18 cellular contexts compared by ENCODE assay signal in the genomic region with DNA sequence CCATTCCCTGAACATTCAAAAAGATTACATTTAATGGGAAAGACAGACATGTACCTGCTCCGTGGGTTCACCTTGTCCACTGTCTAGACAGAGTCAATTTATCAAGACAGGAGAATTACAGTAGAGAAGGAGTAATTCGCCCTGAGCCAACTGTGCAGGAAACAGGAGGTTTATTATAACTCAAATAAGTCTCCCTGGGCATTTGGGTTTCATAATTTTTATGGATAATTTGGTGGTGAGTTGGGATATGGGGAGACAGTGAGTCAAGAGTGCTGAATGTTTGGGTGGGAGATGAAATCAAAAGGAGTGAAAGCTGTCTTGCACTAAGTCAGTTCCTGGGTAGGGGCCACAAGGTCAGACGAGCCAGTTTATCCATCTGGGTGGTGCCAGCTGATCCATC.
DNase-seq lines count a peak whose midpoint lies in the region; ATAC-seq, FAIRE-seq and TF ChIP-seq lines count a peak whose summit lies in the region.
"Had no signal": no experiment of that assay in that cellular context is flagged by ENCODE, and none has a peak within 500 bp of the region (broad histone marks: within the 10 kb centered on the region; RNA-seq: fewer than 3 reads in every experiment).

No MANE protein-coding gene starts in this region.

- H3K9ac ChIP-seq in GM23248: no peak overlapping the region

- H3K27ac ChIP-seq in A549: peak overlapping the region; percentile 85 to 90
- no peak overlapping the region for H3K27ac ChIP-seq in GM23248
- H3K27ac ChIP-seq: HL-60, RWPE1 had no signal

- no peak for TF ChIP-seq RAD21 in A549 (conservative IDR thresholded peaks at IDR 0.05 in 1 of 2, IDR thresholded peaks at IDR 0.05 in 1 of 2)

- H3K4me3 ChIP-seq in A549 (no peak overlapping the region), GM23248 (no peak overlapping the region)
- H3K4me3 ChIP-seq: HAP-1 had no signal

- no peaks in the 10 kb centered on the region for H4K20me1 ChIP-seq in GM23248 (ENCODE audit: insufficient read depth)

- no peak for FAIRE-seq in A549 (lab: Jason Lieb, UNC)
- FAIRE-seq: HTR-8/SVneo had no signal

- H2AFZ ChIP-seq in GM23248: no peak overlapping the region

- CTCF ChIA-PET in A549 (lab: Yijun Ruan, JAX): interaction anchor here (2.3 to 5.6 kb wide), 2 partner anchors 13 to 274 kb away, joined by 10 to 39 read pairs; no protein-coding TSS in a partner anchor

- H3K4me2 ChIP-seq in A549: no peak overlapping the region
- no peak overlapping the region for H3K4me2 ChIP-seq in GM23248 (ENCODE audit: unreplicated experiment)

- H3K79me2 ChIP-seq in GM23248 (ENCODE audit: insufficient read depth): no peaks in the 10 kb centered on the region

- no peak for TF ChIP-seq CTCF in A549 (IDR thresholded peaks at IDR 0.05)

- H3K4me1 ChIP-seq in A549: peaks cover 30% of the 10 kb centered on the region
- H3K4me1 ChIP-seq in GM23248 (ENCODE audit: insufficient read depth): no peaks in the 10 kb centered on the region
- H3K4me1 ChIP-seq: HAP-1 had no signal

- ATAC-seq in A549 (no peak), GM19324 (IDR thresholded peaks at IDR 0.05; ENCODE audit: low FRiP score, unreplicated experiment) (no peak), GM18498 (IDR thresholded peaks at IDR 0.05; ENCODE audit: unreplicated experiment) (no peak)

- POLR2A ChIA-PET in A549 (lab: Yijun Ruan, JAX): no interaction called here

- in situ Hi-C loops in GM23248 (cut with MboI): no loop called here

- TF ChIP-seq EP300 in A549 (IDR thresholded peaks at IDR 0.05): no peak

- H3K27me3 ChIP-seq in GM23248 (replicated peaks; ENCODE audit: insufficient read depth): no peaks in the 10 kb centered on the region

- no peak for DNase-seq in A549 (ENCODE audit: low read depth in 1 of 2, low spot score in 1 of 2)
- DNase-seq in GM23248: peak; percentile 35
- DNase-seq in amniotic epithelial cell (ENCODE audit: low read depth): peak; percentile 29
- DNase-seq in fibroblast of peridontal ligament (ENCODE audit: extremely low read depth): peak; percentile 14
- DNase-seq in D341Med (ENCODE audit: low spot score): no peak
- no peak for DNase-seq in T-helper 2 cell
- DNase-seq: CD4-positive, alpha-beta T cell; DMS79 treated with DMSO at 0.1 percent for 48 hours; GDM1; NCI-H187; NCI-H2227 treated with DMSO at 0.1 percent for 48 hours; NCI-H524 had no signal

- no peak for TF ChIP-seq POLR2A in A549 (IDR thresholded peaks at IDR 0.05; ENCODE audit: low read length)

- H3K9me2 ChIP-seq in GM23248 (ENCODE audit: insufficient read depth): no peaks in the 10 kb centered on the region

- 78% methylated on average over 3 of the region's 3 CpGs for WGBS in A549 (ENCODE audit: missing lambda C conversion rate)
- 41% methylated on average over 3 of the region's 3 CpGs for WGBS in GM23248 (ENCODE audit: low coverage in 1 of 2, low lambda C conversion rate in 2 of 2, missing lambda C conversion rate in 2 of 2), 2 experiments

- no peaks in the 10 kb centered on the region for H3K36me3 ChIP-seq in GM23248 (ENCODE audit: low read depth)
- H3K36me3 ChIP-seq: HAP-1 had no signal

- H3K9me3 ChIP-seq in A549 (peaks cover 14% of the 10 kb centered on the region; the same call in 1 of the 3 replicates), GM23248 (ENCODE audit: low read depth) (no peaks in the 10 kb centered on the region)
- H3K9me3 ChIP-seq: HAP-1 had no signal

- H3F3A ChIP-seq in GM23248 (ENCODE audit: insufficient read depth): no peaks in the 10 kb centered on the region

TF ChIP-seq in A549, 52 proteins besides CTCF, POLR2A, EP300 and RAD21:
- TF ChIP-seq EHF (CRISPR knock-in tag; IDR thresholded peaks at IDR 0.05) (no peak), CHD2 (IDR thresholded peaks at IDR 0.05; ENCODE audit: low read length, partially characterized antibody) (no peak), ZNF302 (CRISPR knock-in tag; IDR thresholded peaks at IDR 0.05) (no peak), HOXB5 (CRISPR knock-in tag; IDR thresholded peaks at IDR 0.05) (no peak), CHD4 (IDR thresholded peaks at IDR 0.05; ENCODE audit: borderline replicate concordance) (no peak), PHF8 (IDR thresholded peaks at IDR 0.05; ENCODE audit: borderline replicate concordance, low read depth) (no peak), MYC (IDR thresholded peaks at IDR 0.05; ENCODE audit: borderline replicate concordance, low read length) (no peak), RFX5 (IDR thresholded peaks at IDR 0.05) (no peak), MAFK (IDR thresholded peaks at IDR 0.05; ENCODE audit: partially characterized antibody) (no peak), GATA3 (IDR thresholded peaks at IDR 0.05; ENCODE audit: borderline replicate concordance) (no peak), NPAS2 (CRISPR knock-in tag; IDR thresholded peaks at IDR 0.05; ENCODE audit: borderline replicate concordance) (no peak), FOXS1 (CRISPR knock-in tag; IDR thresholded peaks at IDR 0.05) (no peak), CBX8 (IDR thresholded peaks at IDR 0.05) (no peak), KDM1A (IDR thresholded peaks at IDR 0.05; ENCODE audit: low read depth) (no peak)
- TF ChIP-seq, protein P1, sequence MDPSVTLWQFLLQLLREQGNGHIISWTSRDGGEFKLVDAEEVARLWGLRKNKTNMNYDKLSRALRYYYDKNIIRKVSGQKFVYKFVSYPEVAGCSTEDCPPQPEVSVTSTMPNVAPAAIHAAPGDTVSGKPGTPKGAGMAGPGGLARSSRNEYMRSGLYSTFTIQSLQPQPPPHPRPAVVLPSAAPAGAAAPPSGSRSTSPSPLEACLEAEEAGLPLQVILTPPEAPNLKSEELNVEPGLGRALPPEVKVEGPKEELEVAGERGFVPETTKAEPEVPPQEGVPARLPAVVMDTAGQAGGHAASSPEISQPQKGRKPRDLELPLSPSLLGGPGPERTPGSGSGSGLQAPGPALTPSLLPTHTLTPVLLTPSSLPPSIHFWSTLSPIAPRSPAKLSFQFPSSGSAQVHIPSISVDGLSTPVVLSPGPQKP (IDR thresholded peaks at IDR 0.05; ENCODE audit: low read depth, low read length): no peak
- TF ChIP-seq, protein P2, sequence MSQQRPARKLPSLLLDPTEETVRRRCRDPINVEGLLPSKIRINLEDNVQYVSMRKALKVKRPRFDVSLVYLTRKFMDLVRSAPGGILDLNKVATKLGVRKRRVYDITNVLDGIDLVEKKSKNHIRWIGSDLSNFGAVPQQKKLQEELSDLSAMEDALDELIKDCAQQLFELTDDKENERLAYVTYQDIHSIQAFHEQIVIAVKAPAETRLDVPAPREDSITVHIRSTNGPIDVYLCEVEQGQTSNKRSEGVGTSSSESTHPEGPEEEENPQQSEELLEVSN (IDR thresholded peaks at IDR 0.05; ENCODE audit: borderline replicate concordance, low read depth): no peak
- TF ChIP-seq, protein P3, sequence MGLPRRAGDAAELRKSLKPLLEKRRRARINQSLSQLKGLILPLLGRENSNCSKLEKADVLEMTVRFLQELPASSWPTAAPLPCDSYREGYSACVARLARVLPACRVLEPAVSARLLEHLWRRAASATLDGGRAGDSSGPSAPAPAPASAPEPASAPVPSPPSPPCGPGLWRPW (IDR thresholded peaks at IDR 0.05): no peak
- TF ChIP-seq, protein P4, sequence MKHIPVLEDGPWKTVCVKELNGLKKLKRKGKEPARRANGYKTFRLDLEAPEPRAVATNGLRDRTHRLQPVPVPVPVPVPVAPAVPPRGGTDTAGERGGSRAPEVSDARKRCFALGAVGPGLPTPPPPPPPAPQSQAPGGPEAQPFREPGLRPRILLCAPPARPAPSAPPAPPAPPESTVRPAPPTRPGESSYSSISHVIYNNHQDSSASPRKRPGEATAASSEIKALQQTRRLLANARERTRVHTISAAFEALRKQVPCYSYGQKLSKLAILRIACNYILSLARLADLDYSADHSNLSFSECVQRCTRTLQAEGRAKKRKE (CRISPR knock-in tag; IDR thresholded peaks at IDR 0.05; ENCODE audit: low read depth): no peak
- TF ChIP-seq, protein P5, sequence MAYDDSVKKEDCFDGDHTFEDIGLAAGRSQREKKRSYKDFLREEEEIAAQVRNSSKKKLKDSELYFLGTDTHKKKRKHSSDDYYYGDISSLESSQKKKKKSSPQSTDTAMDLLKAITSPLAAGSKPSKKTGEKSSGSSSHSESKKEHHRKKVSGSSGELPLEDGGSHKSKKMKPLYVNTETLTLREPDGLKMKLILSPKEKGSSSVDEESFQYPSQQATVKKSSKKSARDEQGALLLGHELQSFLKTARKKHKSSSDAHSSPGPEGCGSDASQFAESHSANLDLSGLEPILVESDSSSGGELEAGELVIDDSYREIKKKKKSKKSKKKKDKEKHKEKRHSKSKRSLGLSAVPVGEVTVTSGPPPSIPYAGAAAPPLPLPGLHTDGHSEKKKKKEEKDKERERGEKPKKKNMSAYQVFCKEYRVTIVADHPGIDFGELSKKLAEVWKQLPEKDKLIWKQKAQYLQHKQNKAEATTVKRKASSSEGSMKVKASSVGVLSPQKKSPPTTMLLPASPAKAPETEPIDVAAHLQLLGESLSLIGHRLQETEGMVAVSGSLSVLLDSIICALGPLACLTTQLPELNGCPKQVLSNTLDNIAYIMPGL (CRISPR knock-in tag; IDR thresholded peaks at IDR 0.05; ENCODE audit: borderline replicate concordance): no peak

Comparison
In these comparisons a context has a peak if more than half of its experiments do, and no peak if none do; other contexts are left out.
1. DNase-seq: peak in GM23248 (single experiment), amniotic epithelial cell (single experiment) and fibroblast of peridontal ligament (single experiment); none in A549 (0 of 2), D341Med (single experiment) and T-helper 2 cell (0 of 5).